ENCODE assay signal across 1 cellular context in genomic region chr22:22925795-22926358, GRCh38.
TF ChIP-seq lines count a peak whose summit lies in the region.

No MANE protein-coding gene starts in this region.

TF ChIP-seq in GM12878, 131 proteins besides CTCF, POLR2A, EP300 and RAD21 (continued from another document):
- TF ChIP-seq SKIL (IDR thresholded peaks at IDR 0.05; ENCODE audit: low read depth, poor library complexity, severe bottlenecking) (no peak), SP1 (IDR thresholded peaks at IDR 0.05; ENCODE audit: low read depth, low read length) (no peak), NFIC (IDR thresholded peaks at IDR 0.05; ENCODE audit: low read depth, low read length) (no peak)
